Comparison of ENCODE assay signal across 8 cellular contexts in genomic region chr14:88463318-88463717, GRCh38.
A peak's percentile ranks its signal among the peaks of the same experiment; 100 is the strongest.
DNase-seq lines count a peak whose midpoint lies in the region; ATAC-seq and TF ChIP-seq lines count a peak whose summit lies in the region.

No MANE protein-coding gene starts in this region.

- H3K27ac ChIP-seq in PC-3 (ENCODE audit: low read length) = no peak overlapping the region
- no peak overlapping the region for H3K27ac ChIP-seq in ascending aorta

- ATAC-seq in GM19351 (IDR thresholded peaks at IDR 0.05; ENCODE audit: unreplicated experiment) (peak; percentile 82), PC-3 (peak; percentile 55)

- POLR2A ChIA-PET in PC-3 (lab: Charles Lee; ENCODE audit: unreplicated experiment) = interaction anchor here (0.5 kb wide), 1 partner anchor 14 kb away, joined by 4 read pairs; no protein-coding TSS in a partner anchor

- H3K36me3 ChIP-seq in PC-3 (ENCODE audit: low read depth, low read length) (peaks cover 3% of the 10 kb centered on the region; the same call in 1 of the 2 replicates), ascending aorta (peaks cover 24 to 72% of the 10 kb centered on the region in 2 donors)

- peak; percentile 68 for TF ChIP-seq CTCF in PC-3 (conservative IDR thresholded peaks at IDR 0.05; ENCODE audit: low read depth, low read length)
- TF ChIP-seq CTCF in ascending aorta (IDR thresholded peaks at IDR 0.05) = no peak

- H3K27me3 ChIP-seq in PC-3 (ENCODE audit: low read length) = no peaks in the 10 kb centered on the region
- H3K27me3 ChIP-seq in ascending aorta = no peaks in the 10 kb centered on the region

- no peak overlapping the region for H3K9ac ChIP-seq in PC-3 (ENCODE audit: low read length)

- no peaks in the 10 kb centered on the region for H3K79me2 ChIP-seq in PC-3 (ENCODE audit: low read length)

- no peak overlapping the region for H2AFZ ChIP-seq in PC-3 (ENCODE audit: low read length)

- H3K4me3 ChIP-seq in PC-3 (ENCODE audit: low read length) (no peak overlapping the region), ascending aorta (no peak overlapping the region)

- H3K4me1 ChIP-seq in PC-3 (ENCODE audit: insufficient read depth, low read length) (peaks cover 7% of the 10 kb centered on the region), ascending aorta (no peaks in the 10 kb centered on the region)

- H3F3A ChIP-seq in PC-3 (ENCODE audit: low read length, unreplicated experiment) = no peaks in the 10 kb centered on the region

- no peaks in the 10 kb centered on the region for H4K20me1 ChIP-seq in PC-3 (ENCODE audit: low read length)

- H3K9me2 ChIP-seq in PC-3 (replicated peaks; ENCODE audit: low read length) = no peaks in the 10 kb centered on the region

- intact Hi-C loops in PC-3 (cut with micrococcal nuclease) = loop anchor here (10.0 kb wide), 1 partner anchor 449 kb away; no protein-coding TSS in a partner anchor
- intact Hi-C loops in ascending aorta (cut with DNase I) = no loop called here

- H3K4me2 ChIP-seq in PC-3 (ENCODE audit: low read length) = no peak overlapping the region

- H3K9me3 ChIP-seq in PC-3 (ENCODE audit: low read length) (no peaks in the 10 kb centered on the region), ascending aorta (peaks cover 5 to 26% of the 10 kb centered on the region in 2 donors)

- no TSS peak for BruUV-seq in PC-3 (replicated peaks; lab: Mats Ljungman, UMichigan)

- CTCF ChIA-PET in PC-3 (lab: Charles Lee) = no interaction called here

- DNase-seq in CMK (ENCODE audit: low read depth) (peak; percentile 2), PC-3 (peak; percentile 64), iPS-NIHi11 (ENCODE audit: low spot score) (peak; percentile 51), middle frontal gyrus (ENCODE audit: extremely low spot score, low spot score) (no peak), ascending aorta (ENCODE audit: low spot score in 2 of 2) (no peak), T-helper 9 cell (no peak), NCI-H146 (lab: John Stamatoyannopoulos, UW) (no peak)

Comparison
In these comparisons a context has a peak if more than half of its experiments do, and no peak if none do; other contexts are left out.
1. DNase-seq: peak in CMK (single experiment), PC-3 (single experiment) and iPS-NIHi11 (single experiment); none in middle frontal gyrus (single experiment), ascending aorta (0 of 2), T-helper 9 cell (single experiment) and NCI-H146 (single experiment).